1 cellular context compared by ENCODE assay signal in the genomic region with DNA sequence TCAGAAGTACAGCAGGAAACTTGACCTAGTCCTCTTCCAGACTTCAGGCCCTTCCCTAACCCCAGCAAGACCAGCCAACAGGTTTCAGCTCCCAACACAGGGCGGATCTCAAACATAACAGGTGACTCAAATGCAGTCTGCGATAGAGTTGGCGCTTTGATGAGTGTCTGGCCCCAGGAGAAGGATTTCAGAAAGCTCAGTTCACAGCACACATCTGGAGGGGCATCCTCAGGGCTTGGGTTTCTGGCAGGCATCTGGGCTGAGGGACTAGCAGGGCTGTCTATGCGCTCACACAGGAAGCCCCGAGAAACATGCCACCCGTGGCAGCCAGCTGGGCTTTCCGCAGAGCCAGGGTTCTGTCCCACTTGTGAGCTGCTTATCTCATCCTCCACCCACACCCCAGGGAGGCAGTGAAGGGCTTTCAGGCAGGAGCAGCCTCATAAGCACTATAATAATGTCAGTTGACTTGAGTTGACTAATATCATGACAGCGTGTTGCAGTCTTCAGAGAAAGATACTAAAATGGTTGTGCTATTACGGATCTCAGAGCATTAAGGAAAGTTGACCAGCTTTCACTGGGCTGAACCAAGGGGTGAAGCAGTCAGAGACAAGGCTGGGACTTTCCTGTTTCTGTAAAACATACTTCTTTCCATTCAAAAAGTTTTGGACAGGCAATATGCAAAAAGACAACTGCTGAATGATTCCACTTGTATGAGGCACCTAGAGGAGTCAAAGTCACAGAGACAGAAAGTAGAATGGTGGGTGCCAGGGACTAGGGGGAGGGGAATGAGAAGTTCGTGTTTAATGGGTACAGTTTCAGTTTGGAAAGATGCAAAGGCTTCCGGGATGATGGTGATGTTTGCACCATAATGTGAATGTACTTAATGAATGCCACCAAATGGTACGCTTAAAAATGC.
TF ChIP-seq lines count a peak whose summit lies in the region.

No MANE protein-coding gene starts in this region.

TF ChIP-seq in WTC11, 78 proteins besides CTCF, POLR2A, EP300 and RAD21 (continued from another document):
- TF ChIP-seq, protein P1, sequence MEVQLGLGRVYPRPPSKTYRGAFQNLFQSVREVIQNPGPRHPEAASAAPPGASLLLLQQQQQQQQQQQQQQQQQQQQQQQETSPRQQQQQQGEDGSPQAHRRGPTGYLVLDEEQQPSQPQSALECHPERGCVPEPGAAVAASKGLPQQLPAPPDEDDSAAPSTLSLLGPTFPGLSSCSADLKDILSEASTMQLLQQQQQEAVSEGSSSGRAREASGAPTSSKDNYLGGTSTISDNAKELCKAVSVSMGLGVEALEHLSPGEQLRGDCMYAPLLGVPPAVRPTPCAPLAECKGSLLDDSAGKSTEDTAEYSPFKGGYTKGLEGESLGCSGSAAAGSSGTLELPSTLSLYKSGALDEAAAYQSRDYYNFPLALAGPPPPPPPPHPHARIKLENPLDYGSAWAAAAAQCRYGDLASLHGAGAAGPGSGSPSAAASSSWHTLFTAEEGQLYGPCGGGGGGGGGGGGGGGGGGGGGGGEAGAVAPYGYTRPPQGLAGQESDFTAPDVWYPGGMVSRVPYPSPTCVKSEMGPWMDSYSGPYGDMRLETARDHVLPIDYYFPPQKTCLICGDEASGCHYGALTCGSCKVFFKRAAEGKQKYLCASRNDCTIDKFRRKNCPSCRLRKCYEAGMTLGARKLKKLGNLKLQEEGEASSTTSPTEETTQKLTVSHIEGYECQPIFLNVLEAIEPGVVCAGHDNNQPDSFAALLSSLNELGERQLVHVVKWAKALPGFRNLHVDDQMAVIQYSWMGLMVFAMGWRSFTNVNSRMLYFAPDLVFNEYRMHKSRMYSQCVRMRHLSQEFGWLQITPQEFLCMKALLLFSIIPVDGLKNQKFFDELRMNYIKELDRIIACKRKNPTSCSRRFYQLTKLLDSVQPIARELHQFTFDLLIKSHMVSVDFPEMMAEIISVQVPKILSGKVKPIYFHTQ (CRISPR knock-in tag; IDR thresholded peaks at IDR 0.05), result no peak
- TF ChIP-seq, protein P2, sequence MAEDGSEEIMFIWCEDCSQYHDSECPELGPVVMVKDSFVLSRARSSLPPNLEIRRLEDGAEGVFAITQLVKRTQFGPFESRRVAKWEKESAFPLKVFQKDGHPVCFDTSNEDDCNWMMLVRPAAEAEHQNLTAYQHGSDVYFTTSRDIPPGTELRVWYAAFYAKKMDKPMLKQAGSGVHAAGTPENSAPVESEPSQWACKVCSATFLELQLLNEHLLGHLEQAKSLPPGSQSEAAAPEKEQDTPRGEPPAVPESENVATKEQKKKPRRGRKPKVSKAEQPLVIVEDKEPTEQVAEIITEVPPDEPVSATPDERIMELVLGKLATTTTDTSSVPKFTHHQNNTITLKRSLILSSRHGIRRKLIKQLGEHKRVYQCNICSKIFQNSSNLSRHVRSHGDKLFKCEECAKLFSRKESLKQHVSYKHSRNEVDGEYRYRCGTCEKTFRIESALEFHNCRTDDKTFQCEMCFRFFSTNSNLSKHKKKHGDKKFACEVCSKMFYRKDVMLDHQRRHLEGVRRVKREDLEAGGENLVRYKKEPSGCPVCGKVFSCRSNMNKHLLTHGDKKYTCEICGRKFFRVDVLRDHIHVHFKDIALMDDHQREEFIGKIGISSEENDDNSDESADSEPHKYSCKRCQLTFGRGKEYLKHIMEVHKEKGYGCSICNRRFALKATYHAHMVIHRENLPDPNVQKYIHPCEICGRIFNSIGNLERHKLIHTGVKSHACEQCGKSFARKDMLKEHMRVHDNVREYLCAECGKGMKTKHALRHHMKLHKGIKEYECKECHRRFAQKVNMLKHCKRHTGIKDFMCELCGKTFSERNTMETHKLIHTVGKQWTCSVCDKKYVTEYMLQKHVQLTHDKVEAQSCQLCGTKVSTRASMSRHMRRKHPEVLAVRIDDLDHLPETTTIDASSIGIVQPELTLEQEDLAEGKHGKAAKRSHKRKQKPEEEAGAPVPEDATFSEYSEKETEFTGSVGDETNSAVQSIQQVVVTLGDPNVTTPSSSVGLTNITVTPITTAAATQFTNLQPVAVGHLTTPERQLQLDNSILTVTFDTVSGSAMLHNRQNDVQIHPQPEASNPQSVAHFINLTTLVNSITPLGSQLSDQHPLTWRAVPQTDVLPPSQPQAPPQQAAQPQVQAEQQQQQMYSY (CRISPR knock-in tag; IDR thresholded peaks at IDR 0.05), result no peak
- TF ChIP-seq, protein P3, sequence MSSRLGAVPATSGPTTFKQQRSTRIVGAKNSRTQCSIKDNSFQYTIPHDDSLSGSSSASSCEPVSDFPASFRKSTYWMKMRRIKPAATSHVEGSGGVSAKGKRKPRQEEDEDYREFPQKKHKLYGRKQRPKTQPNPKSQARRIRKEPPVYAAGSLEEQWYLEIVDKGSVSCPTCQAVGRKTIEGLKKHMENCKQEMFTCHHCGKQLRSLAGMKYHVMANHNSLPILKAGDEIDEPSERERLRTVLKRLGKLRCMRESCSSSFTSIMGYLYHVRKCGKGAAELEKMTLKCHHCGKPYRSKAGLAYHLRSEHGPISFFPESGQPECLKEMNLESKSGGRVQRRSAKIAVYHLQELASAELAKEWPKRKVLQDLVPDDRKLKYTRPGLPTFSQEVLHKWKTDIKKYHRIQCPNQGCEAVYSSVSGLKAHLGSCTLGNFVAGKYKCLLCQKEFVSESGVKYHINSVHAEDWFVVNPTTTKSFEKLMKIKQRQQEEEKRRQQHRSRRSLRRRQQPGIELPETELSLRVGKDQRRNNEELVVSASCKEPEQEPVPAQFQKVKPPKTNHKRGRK (CRISPR knock-in tag; IDR thresholded peaks at IDR 0.05; ENCODE audit: borderline replicate concordance), result no peak
